Comparison of ENCODE assay signal across 11 cellular contexts in genomic region chr3:142106536-142106935, GRCh38.
"Had no signal": no experiment of that assay in that cellular context is flagged by ENCODE, and none has a peak within 500 bp of the region (broad histone marks: within the 10 kb centered on the region; RNA-seq: fewer than 3 reads in every experiment).

No MANE protein-coding gene starts in this region.

- DNase-seq: activated CD4-positive, alpha-beta memory T cell treated with anti-CD3 and anti-CD28 coated beads for 36 hours; activated CD4-positive, alpha-beta T cell treated with anti-CD3 and anti-CD28 coated beads for 1 hour; activated effector memory CD4-positive, alpha-beta T cell treated with anti-CD3 and anti-CD28 coated beads, Interleukin-2, amount 50 U/mL, for 16 hours; activated T-cell treated with anti-CD3 and anti-CD28 coated beads, Interleukin-2, amount 50 U/mL, for 4 hours; amniotic stem cell; mammary epithelial cell; natural killer cell had no signal

- H3K4me3 ChIP-seq: right atrium auricular region, skin epidermis had no signal

- H3K27ac ChIP-seq: right atrium auricular region, skin epidermis had no signal

- ATAC-seq: activated naive CD4-positive, alpha-beta T cell treated with anti-CD3 and anti-CD28 coated beads, Interleukin-2, amount 50 U/mL, for 72 hours; activated T-cell treated with anti-CD3 and anti-CD28 coated beads, Interleukin-2, amount 50 U/mL, for 4 hours; esophagus mucosa; natural killer cell had no signal

- H3K36me3 ChIP-seq: right atrium auricular region had no signal

- H3K4me1 ChIP-seq: right atrium auricular region had no signal

- H3K27me3 ChIP-seq: right atrium auricular region had no signal

- H3K9me3 ChIP-seq: right atrium auricular region had no signal

- H3K27ac Mint-ChIP-seq: activated CD4-positive, alpha-beta memory T cell treated with anti-CD3 and anti-CD28 coated beads for 36 hours; activated naive CD4-positive, alpha-beta T cell treated with anti-CD3 and anti-CD28 coated beads, Interleukin-2, amount 50 U/mL, for 72 hours; natural killer cell had no signal

- H3K27me3 Mint-ChIP-seq: activated CD4-positive, alpha-beta memory T cell treated with anti-CD3 and anti-CD28 coated beads for 36 hours had no signal

- H3K9me3 Mint-ChIP-seq: activated CD4-positive, alpha-beta memory T cell treated with anti-CD3 and anti-CD28 coated beads for 36 hours; activated naive CD4-positive, alpha-beta T cell treated with anti-CD3 and anti-CD28 coated beads, Interleukin-2, amount 50 U/mL, for 72 hours; activated T-cell treated with anti-CD3 and anti-CD28 coated beads, Interleukin-2, amount 50 U/mL, for 4 hours; natural killer cell had no signal

- H3K4me3 Mint-ChIP-seq: activated CD4-positive, alpha-beta memory T cell treated with anti-CD3 and anti-CD28 coated beads for 36 hours; activated T-cell treated with anti-CD3 and anti-CD28 coated beads, Interleukin-2, amount 50 U/mL, for 4 hours; natural killer cell had no signal

- H3K36me3 Mint-ChIP-seq: activated CD4-positive, alpha-beta memory T cell treated with anti-CD3 and anti-CD28 coated beads for 36 hours; activated naive CD4-positive, alpha-beta T cell treated with anti-CD3 and anti-CD28 coated beads, Interleukin-2, amount 50 U/mL, for 72 hours; natural killer cell had no signal
